8 cellular contexts compared by ENCODE assay signal in genomic region chr17:6654816-6655731, GRCh38. TPM values are rescaled to one million over a fixed set of nuclear protein-coding genes. Genes with fewer than 3 reads are reported as not detected.
DNase-seq lines count a peak whose midpoint lies in the region; ATAC-seq and TF ChIP-seq lines count a peak whose summit lies in the region.

No MANE protein-coding gene starts in this region.

- H3K9me3 Mint-ChIP-seq in nephron (no peaks in the 10 kb centered on the region), CD14-positive monocyte (peaks cover 0 to 18% (median 5%) of the 10 kb centered on the region in 7 donors)

- H3K27me3 Mint-ChIP-seq in nephron (ENCODE audit: low read depth), result peaks cover 66% of the 10 kb centered on the region
- peaks cover 61 to 67% (median 62%) of the 10 kb centered on the region in 3 donors for H3K27me3 Mint-ChIP-seq in CD14-positive monocyte (ENCODE audit: low read depth in 3 of 3)

- H3K4me1 Mint-ChIP-seq in nephron (peaks cover 45% of the 10 kb centered on the region), CD14-positive monocyte (peaks cover 59% of the 10 kb centered on the region)

- H3K27ac Mint-ChIP-seq in nephron, result no peak overlapping the region
- no peak overlapping the region for H3K27ac Mint-ChIP-seq in CD14-positive monocyte

- no peak for ATAC-seq in GM18517 (IDR thresholded peaks at IDR 0.05; ENCODE audit: unreplicated experiment)

- no peaks in the 10 kb centered on the region for H3K36me3 Mint-ChIP-seq in nephron (ENCODE audit: low read depth)
- H3K36me3 Mint-ChIP-seq in CD14-positive monocyte, result peaks cover 19 to 23% of the 10 kb centered on the region in 2 donors

- intact Hi-C loops in CD14-positive monocyte (cut with micrococcal nuclease), result loop anchor here in 1 of 2 donors (5.0 kb wide), 1 partner anchor 357 kb away; the partner anchor contains the start of gene RNASEK

- TF ChIP-seq CTCF in nephron (IDR thresholded peaks at IDR 0.05; ENCODE audit: unreplicated experiment in 3 of 3) (no peak), CD14-positive monocyte (IDR thresholded peaks at IDR 0.05) (no peak), GM13976 (IDR thresholded peaks at IDR 0.05; ENCODE audit: borderline replicate concordance, control extremely low read depth, extremely low read depth, insufficient read depth, missing control alignments) (no peak)

- DNase-seq in ELF-1 (ENCODE audit: low read depth, low spot score) (peak; percentile 82), NCI-H2196 (lab: John Stamatoyannopoulos, UW; ENCODE audit: unreplicated experiment) (peak; percentile 60), dermis blood vessel endothelial cell (peak; percentile 5), CD14-positive monocyte (ENCODE audit: low spot score) (no peak), GM13976 (ENCODE audit: low spot score) (no peak), activated T-cell treated with anti-CD3 and anti-CD28 coated beads for 4 hours (no peak)

- in situ Hi-C loops in GM13976 (cut with MboI; ENCODE audit: low sequenced_read_pairs, unreplicated experiment), result loop anchor here (25.0 kb wide), 1 partner anchor 357 kb away; the partner anchor contains the start of genes BCL6B and RNASEK

- H3K4me3 Mint-ChIP-seq in nephron, result peak overlapping the region; percentile 71 to 85 (median 83)
- H3K4me3 Mint-ChIP-seq in CD14-positive monocyte, result peak overlapping the region in 1 of 2 donors; percentile 71

RNA-seq across cellular contexts. Expression of gene C17orf100, which starts 3.5 kb away (rescaled TPM):
- 0.42 and 0.85 TPM in 2 replicates for total RNA-seq in dermis blood vessel endothelial cell
- 1 to 10 TPM; 1.2 to 1.8 TPM for polyA plus RNA-seq in CD14-positive monocyte

RNA-seq across cellular contexts. Expression of gene MED31, which starts 3.7 kb away (rescaled TPM):
- total RNA-seq in dermis blood vessel endothelial cell, result 7.0 and 8.5 TPM in 2 replicates
- 10 to 100 TPM; 33.6 to 38.2 TPM for polyA plus RNA-seq in CD14-positive monocyte

RNA-seq across cellular contexts. Expression of gene TXNDC17, which starts 14.2 kb away (rescaled TPM):
- total RNA-seq in dermis blood vessel endothelial cell, result 56.7 and 166 TPM in 2 replicates
- 100 to 1,000 TPM; 319 to 357 TPM for polyA plus RNA-seq in CD14-positive monocyte

RNA-seq across cellular contexts. Expression of gene KIAA0753, which starts 14.6 kb away (rescaled TPM):
- total RNA-seq in dermis blood vessel endothelial cell, result 8.9 and 11.7 TPM in 2 replicates
- polyA plus RNA-seq in CD14-positive monocyte, result 1 to 10 TPM; 1.7 to 3.5 TPM

RNA-seq across cellular contexts. Expression of gene SLC13A5, which starts 58.1 kb away (rescaled TPM):
- total RNA-seq in dermis blood vessel endothelial cell, result not detected in 2 replicates
- not detected for polyA plus RNA-seq in CD14-positive monocyte

Comparison
In these comparisons a context has a peak if more than half of its experiments do, and no peak if none do; other contexts are left out.
1. DNase-seq: peak in ELF-1 (single experiment), NCI-H2196 (single experiment) and dermis blood vessel endothelial cell (single experiment); none in CD14-positive monocyte (single experiment), GM13976 (single experiment) and activated T-cell treated with anti-CD3 and anti-CD28 coated beads for 4 hours (single experiment).